ENCODE assay signal across 15 cellular contexts in the genomic region with DNA sequence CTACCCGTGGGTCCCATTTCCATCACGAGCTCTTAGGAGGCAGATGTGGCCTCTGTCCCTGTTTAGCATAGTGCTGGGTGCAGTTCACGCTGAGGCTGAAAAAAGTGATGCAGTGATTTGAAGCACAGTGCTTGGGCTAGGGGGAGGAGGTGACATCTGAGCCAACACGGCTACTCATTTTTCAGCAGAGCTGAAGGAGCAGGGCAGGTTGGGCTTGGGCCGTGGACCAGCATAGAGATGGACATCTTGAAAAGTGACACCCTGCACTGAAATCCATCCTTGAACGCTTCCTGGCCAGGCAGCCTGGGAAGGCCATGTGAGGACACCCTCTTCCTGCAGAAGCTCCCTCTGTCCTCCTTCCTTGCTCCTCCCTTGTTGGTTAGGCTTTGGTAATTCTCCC.
DNase-seq lines count a peak whose midpoint lies in the region; ATAC-seq and TF ChIP-seq lines count a peak whose summit lies in the region.
"Had no signal": no experiment of that assay in that cellular context is flagged by ENCODE, and none has a peak within 500 bp of the region (broad histone marks: within the 10 kb centered on the region; RNA-seq: fewer than 3 reads in every experiment).

No MANE protein-coding gene starts in this region.

- H2BK20ac ChIP-seq in IMR-90 (ENCODE audit: low read depth, low read length), result 0 out of 2 replicates have a peak overlapping the region, but pooled peaks have one; percentile 14

- no peak for TF ChIP-seq POLR2A in IMR-90 (IDR thresholded peaks at IDR 0.05; ENCODE audit: low read depth, low read length)

- H4K5ac ChIP-seq in IMR-90 (ENCODE audit: low read depth, low read length), result peak overlapping the region; percentile 12

- H2BK15ac ChIP-seq in IMR-90 (ENCODE audit: low read depth, low read length) (no peak overlapping the region; the same call in 2 of the 3 replicates), mesenchymal stem cell (ENCODE audit: low read depth, poor library complexity, severe bottlenecking) (no peak overlapping the region)

- H2AK9ac ChIP-seq in IMR-90 (replicated peaks; ENCODE audit: low read depth, low read length, poor library complexity), result no peak overlapping the region

- peaks cover 29% of the 10 kb centered on the region for H3K4me1 ChIP-seq in IMR-90 (ENCODE audit: control insufficient read depth, insufficient read depth, low read length)
- peaks cover 2% of the 10 kb centered on the region for H3K4me1 ChIP-seq in mesenchymal stem cell (ENCODE audit: control insufficient read depth, insufficient read depth, low read depth, low read length)
- H3K4me1 ChIP-seq in trophoblast cell (ENCODE audit: control insufficient read depth in 1 of 2, insufficient read depth in 2 of 2, low read length in 2 of 2), result no peaks in the 10 kb centered on the region

- H3K27ac ChIP-seq in IMR-90 (ENCODE audit: insufficient read depth, low read length), result no peak overlapping the region
- no peak overlapping the region for H3K27ac ChIP-seq in mesenchymal stem cell (ENCODE audit: low read length, poor library complexity, severe bottlenecking)
- H3K27ac ChIP-seq in trophoblast cell (ENCODE audit: low read depth, low read length), result no peak overlapping the region
- H3K27ac ChIP-seq: BLaER1 treated with 17β-estradiol and CSF1 and Interleukin-3, amounts not matched to agents 10 nM and 100 nM; HL-60 had no signal

- H3K4me2 ChIP-seq in IMR-90 (ENCODE audit: low read depth, low read length), result no peak overlapping the region
- H3K4me2 ChIP-seq in mesenchymal stem cell (ENCODE audit: low read length, poor library complexity, severe bottlenecking), result no peak overlapping the region
- no peak overlapping the region for H3K4me2 ChIP-seq in trophoblast cell (ENCODE audit: low read length)
- H3K4me2 ChIP-seq: BLaER1 treated with 17β-estradiol and CSF1 and Interleukin-3, amounts not matched to agents 10 nM and 100 nM had no signal

- H3K9ac ChIP-seq in IMR-90 (ENCODE audit: low read depth, low read length) (no peak overlapping the region), mesenchymal stem cell (ENCODE audit: low read length) (no peak overlapping the region), trophoblast cell (ENCODE audit: low read length) (no peak overlapping the region)
- H3K9ac ChIP-seq: BLaER1 treated with 17β-estradiol and CSF1 and Interleukin-3, amounts not matched to agents 10 nM and 100 nM had no signal

- in situ Hi-C loops in IMR-90 (cut with MboI; ENCODE audit: low sequenced_read_pairs), result no loop called here

- H3K36me3 ChIP-seq in IMR-90 (ENCODE audit: control insufficient read depth, insufficient read depth, low read length), result no peaks in the 10 kb centered on the region
- H3K36me3 ChIP-seq in mesenchymal stem cell (ENCODE audit: control insufficient read depth in 1 of 2, insufficient read depth in 2 of 2, low read depth in 1 of 2, low read length in 2 of 2), result no peaks in the 10 kb centered on the region
- H3K36me3 ChIP-seq in trophoblast cell (ENCODE audit: control insufficient read depth in 1 of 2, insufficient read depth in 2 of 2, low read length in 2 of 2), result no peaks in the 10 kb centered on the region
- H3K36me3 ChIP-seq: BLaER1 treated with 17β-estradiol and CSF1 and Interleukin-3, amounts not matched to agents 10 nM and 100 nM had no signal

- H3K9me1 ChIP-seq in IMR-90 (ENCODE audit: insufficient read depth, low read length), result peaks cover 10% of the 10 kb centered on the region; the same call in 1 of the 2 replicates

- no peaks in the 10 kb centered on the region for H4K20me1 ChIP-seq in IMR-90 (ENCODE audit: insufficient read depth, low read length)
- H4K20me1 ChIP-seq: BLaER1 treated with 17β-estradiol and CSF1 and Interleukin-3, amounts not matched to agents 10 nM and 100 nM had no signal

- H4K12ac ChIP-seq in trophoblast cell (ENCODE audit: low read depth, low read length), result no peak overlapping the region

- H2BK120ac ChIP-seq in IMR-90 (ENCODE audit: low read depth, low read length) (no peak overlapping the region), mesenchymal stem cell (ENCODE audit: low read depth, low read length) (no peak overlapping the region), trophoblast cell (ENCODE audit: insufficient read depth, low read length, poor library complexity) (no peak overlapping the region)

- H2AFZ ChIP-seq in IMR-90 (replicated peaks; ENCODE audit: low read length, poor library complexity) (no peak overlapping the region), mesenchymal stem cell (ENCODE audit: low read depth, low read length) (no peak overlapping the region), trophoblast cell (ENCODE audit: insufficient read depth, low read length, poor library complexity) (no peak overlapping the region)

- POLR2A ChIA-PET in IMR-90 (lab: Charles Lee; ENCODE audit: unreplicated experiment), result no interaction called here

- H3K27me3 ChIP-seq in IMR-90 (ENCODE audit: control insufficient read depth, insufficient read depth, low read length) (no peaks in the 10 kb centered on the region), mesenchymal stem cell (ENCODE audit: control insufficient read depth in 1 of 2, insufficient read depth in 1 of 2, low read length in 2 of 2) (no peaks in the 10 kb centered on the region), trophoblast cell (ENCODE audit: insufficient read depth, low read length) (no peaks in the 10 kb centered on the region)
- H3K27me3 ChIP-seq: BLaER1 treated with 17β-estradiol and CSF1 and Interleukin-3, amounts not matched to agents 10 nM and 100 nM had no signal

- no peak overlapping the region for H4K8ac ChIP-seq in IMR-90 (ENCODE audit: low read depth in 2 of 2, low read length in 2 of 2)
- H4K8ac ChIP-seq in mesenchymal stem cell (ENCODE audit: low read length), result peak overlapping the region; percentile 30
- no peak overlapping the region for H4K8ac ChIP-seq in trophoblast cell (ENCODE audit: low read depth, low read length)

- dilution Hi-C loops in IMR-90 (cut with HindIII; ENCODE audit: low sequenced_read_pairs, unreplicated experiment), result no loop called here

- H2AK5ac ChIP-seq in IMR-90 (ENCODE audit: low read depth, low read length) (0 out of 2 replicates have a peak overlapping the region, but pooled peaks have one; percentile 16), mesenchymal stem cell (ENCODE audit: low read length, severe bottlenecking) (no peak overlapping the region), trophoblast cell (ENCODE audit: low read length) (no peak overlapping the region)

- no peak for TF ChIP-seq CTCF in IMR-90 (conservative IDR thresholded peaks at IDR 0.05; ENCODE audit: low read depth, low read length)

- H3K18ac ChIP-seq in IMR-90 (ENCODE audit: low read depth, low read length), result peak overlapping the region; percentile 83
- no peak overlapping the region for H3K18ac ChIP-seq in mesenchymal stem cell (ENCODE audit: low read depth in 1 of 2, low read length in 2 of 2)
- H3K18ac ChIP-seq in trophoblast cell (ENCODE audit: low read length), result no peak overlapping the region

- ATAC-seq in IMR-90 (ENCODE audit: low read depth) (no peak), HG02798 (IDR thresholded peaks at IDR 0.05; ENCODE audit: poor library complexity, unreplicated experiment) (no peak)

- H2BK12ac ChIP-seq in mesenchymal stem cell (ENCODE audit: low read length in 2 of 2), result peak overlapping the region; percentile 2 to 41
- no peak overlapping the region for H2BK12ac ChIP-seq in trophoblast cell (ENCODE audit: low read length)

- no peak for TF ChIP-seq RAD21 in IMR-90 (IDR thresholded peaks at IDR 0.05; ENCODE audit: low read length)

- no peaks in the 10 kb centered on the region for H3K9me3 ChIP-seq in IMR-90 (ENCODE audit: control insufficient read depth, insufficient read depth, low read length)
- no peaks in the 10 kb centered on the region for H3K9me3 ChIP-seq in mesenchymal stem cell (ENCODE audit: control insufficient read depth, low read length)
- H3K9me3 ChIP-seq in trophoblast cell (ENCODE audit: insufficient read depth, low read depth, low read length), result no peaks in the 10 kb centered on the region

- BruUV-seq in IMR-90 (replicated peaks; lab: Mats Ljungman, UMichigan), result no TSS peak

- CTCF ChIA-PET in IMR-90 (lab: Yijun Ruan, JAX), result interaction anchor here (0.6 kb wide), 1 partner anchor 74 kb away, joined by 3 read pairs; no protein-coding TSS in a partner anchor

- H4K91ac ChIP-seq in IMR-90 (ENCODE audit: insufficient read depth, low read depth, low read length) (no peak overlapping the region), mesenchymal stem cell (ENCODE audit: low read length) (no peak overlapping the region), trophoblast cell (ENCODE audit: low read depth, low read length) (no peak overlapping the region)

- H3K79me1 ChIP-seq in IMR-90 (ENCODE audit: low read depth in 1 of 2, low read length in 2 of 2) (no peaks in the 10 kb centered on the region), mesenchymal stem cell (replicated peaks; ENCODE audit: low read length, poor library complexity, severe bottlenecking) (no peaks in the 10 kb centered on the region), trophoblast cell (ENCODE audit: low read length) (no peaks in the 10 kb centered on the region)

- H3K4ac ChIP-seq in IMR-90 (ENCODE audit: low read depth, low read length) (peak overlapping the region; percentile 25; the same call in 1 of the 2 replicates), mesenchymal stem cell (ENCODE audit: low read depth in 1 of 2, low read length in 2 of 2) (no peak overlapping the region), trophoblast cell (ENCODE audit: low read depth, low read length) (no peak overlapping the region)

- H2BK5ac ChIP-seq in IMR-90 (ENCODE audit: low read depth, low read length, poor library complexity, severe bottlenecking) (no peak overlapping the region), mesenchymal stem cell (ENCODE audit: low read depth, low read length, poor library complexity, severe bottlenecking) (no peak overlapping the region), trophoblast cell (ENCODE audit: low read depth, low read length, poor library complexity) (no peak overlapping the region)

- 100% methylated on average over 1 of the region's 6 CpGs; no CpG with 5 or more reads in 1 of the 2 experiments for WGBS in IMR-90 (ENCODE audit: extremely low coverage in 2 of 2, insufficient read length in 1 of 2), 2 experiments
- 79% methylated on average over 5 of the region's 6 CpGs for WGBS in mesenchymal stem cell
- no CpG with 5 or more reads among the region's 6 CpGs for WGBS in trophoblast cell (ENCODE audit: extremely low coverage, insufficient coverage, insufficient read length)

- DNase-seq in D341Med (ENCODE audit: low spot score) (peak; percentile 8), IMR-90 (no peak), mesenchymal stem cell (no peak), trophoblast cell (no peak), iPS-NIHi11 (ENCODE audit: low spot score) (no peak)
- no peak for DNase-seq in activated CD4-positive, alpha-beta T cell treated with anti-CD3 and anti-CD28 coated beads, Interleukin-2, amount 50 U/mL, for 48 hours
- DNase-seq: ACHN; CD4-positive, CD25-positive, alpha-beta regulatory T cell; DMS153; DMS79 treated with DMSO at 0.1 percent for 48 hours; HCEC 1CT; HFFc6 had no signal

- no peaks in the 10 kb centered on the region for H3K79me2 ChIP-seq in trophoblast cell (ENCODE audit: control insufficient read depth, insufficient read depth, low read length, poor library complexity)

- H3K14ac ChIP-seq in IMR-90 (replicated peaks; ENCODE audit: low read depth, low read length) (0 out of 2 replicates have a peak overlapping the region, but pooled peaks have one; percentile 43), mesenchymal stem cell (ENCODE audit: low read length in 2 of 2) (no peak overlapping the region), trophoblast cell (ENCODE audit: low read length) (no peak overlapping the region)

- H3K23ac ChIP-seq in IMR-90 (ENCODE audit: low read depth, low read length) (no peak overlapping the region), mesenchymal stem cell (ENCODE audit: low read length in 2 of 2) (no peak overlapping the region), trophoblast cell (ENCODE audit: low read length) (peak overlapping the region; percentile 43)

- intact Hi-C loops in IMR-90 (cut with micrococcal nuclease), result no loop called here

- no peak overlapping the region for H3K56ac ChIP-seq in IMR-90 (ENCODE audit: extremely low read depth, insufficient read depth, low read length)

- no peak overlapping the region for H3K4me3 ChIP-seq in IMR-90 (ENCODE audit: insufficient read depth, low read depth, low read length)
- H3K4me3 ChIP-seq in mesenchymal stem cell (ENCODE audit: insufficient read depth in 1 of 2, low read depth in 1 of 2, low read length in 2 of 2), result no peak overlapping the region
- no peak overlapping the region for H3K4me3 ChIP-seq in trophoblast cell (ENCODE audit: low read depth, low read length)
- H3K4me3 ChIP-seq: BLaER1 treated with 17β-estradiol and CSF1 and Interleukin-3, amounts not matched to agents 10 nM and 100 nM had no signal
